In genomic region chr1:246212013-246212412, GRCh38 we compare ENCODE assay signal across 1 cellular context.
TF ChIP-seq lines count a peak whose summit lies in the region.

No MANE protein-coding gene starts in this region.

TF ChIP-seq in K562, 482 proteins besides CTCF, POLR2A, EP300 and RAD21 (continued from another document):
- TF ChIP-seq ZNF592 (IDR thresholded peaks at IDR 0.05) (no peak), MYC (IDR thresholded peaks at IDR 0.05; ENCODE audit: low read depth, low read length) (no peak), MYC (CRISPR knock-in tag; IDR thresholded peaks at IDR 0.05; ENCODE audit: borderline replicate concordance, low read depth) (no peak), MAFG (tag; conservative IDR thresholded peaks at IDR 0.05) (peak; percentile 58), ZNF316 (IDR thresholded peaks at IDR 0.05) (peak; percentile 94)
- TF ChIP-seq, protein P1, sequence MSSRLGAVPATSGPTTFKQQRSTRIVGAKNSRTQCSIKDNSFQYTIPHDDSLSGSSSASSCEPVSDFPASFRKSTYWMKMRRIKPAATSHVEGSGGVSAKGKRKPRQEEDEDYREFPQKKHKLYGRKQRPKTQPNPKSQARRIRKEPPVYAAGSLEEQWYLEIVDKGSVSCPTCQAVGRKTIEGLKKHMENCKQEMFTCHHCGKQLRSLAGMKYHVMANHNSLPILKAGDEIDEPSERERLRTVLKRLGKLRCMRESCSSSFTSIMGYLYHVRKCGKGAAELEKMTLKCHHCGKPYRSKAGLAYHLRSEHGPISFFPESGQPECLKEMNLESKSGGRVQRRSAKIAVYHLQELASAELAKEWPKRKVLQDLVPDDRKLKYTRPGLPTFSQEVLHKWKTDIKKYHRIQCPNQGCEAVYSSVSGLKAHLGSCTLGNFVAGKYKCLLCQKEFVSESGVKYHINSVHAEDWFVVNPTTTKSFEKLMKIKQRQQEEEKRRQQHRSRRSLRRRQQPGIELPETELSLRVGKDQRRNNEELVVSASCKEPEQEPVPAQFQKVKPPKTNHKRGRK (tag; IDR thresholded peaks at IDR 0.05), result peak; percentile 47; the same call in 1 of the 2 replicates
